In the genomic region with DNA sequence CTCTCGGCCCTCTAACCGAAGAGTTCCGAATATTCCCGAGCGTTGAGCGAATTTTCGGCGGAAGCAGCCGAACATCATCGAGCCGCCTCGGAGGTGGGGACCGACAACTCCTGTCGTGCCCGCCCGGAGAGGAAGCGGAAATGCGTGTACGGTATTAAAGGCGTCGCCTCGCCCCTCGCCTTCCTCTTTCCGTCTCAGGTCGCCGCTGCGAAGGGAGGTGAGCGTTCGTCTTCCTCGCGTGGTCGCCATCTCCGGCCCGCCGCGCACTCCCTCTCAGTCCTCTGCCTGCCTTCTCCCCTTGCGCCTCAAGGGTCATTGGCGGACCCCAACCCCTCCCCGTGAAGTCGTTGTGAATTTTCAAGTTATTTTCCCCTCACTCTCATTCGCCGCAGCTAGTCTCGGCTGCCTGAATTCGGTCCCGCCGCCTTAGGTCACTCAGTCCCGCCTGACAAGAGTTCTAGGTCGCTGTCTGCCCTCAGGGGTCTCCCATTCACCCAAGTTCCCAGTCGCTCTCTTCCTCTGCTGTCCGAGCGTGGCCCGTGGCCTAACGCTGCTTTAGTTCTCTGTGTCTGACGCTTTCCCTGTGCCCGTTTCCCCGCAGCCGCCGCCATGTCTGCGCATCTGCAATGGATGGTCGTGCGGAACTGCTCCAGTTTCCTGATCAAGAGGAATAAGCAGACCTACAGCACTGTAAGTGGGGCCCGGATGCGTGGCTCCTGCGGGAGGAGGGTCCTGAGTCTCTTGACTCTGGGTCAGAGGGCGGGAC, we compare ENCODE assay signal across 1 cellular context.
TF ChIP-seq lines count a peak whose summit lies in the region.

A gene (plus strand): TSS at position 184 of the 766 bp plus-strand sequence. CDS start 426 bp downstream, at position 610.

TF ChIP-seq in H1, 55 proteins besides CTCF, POLR2A, EP300 and RAD21 (continued from another document):
- TF ChIP-seq JUND (IDR thresholded peaks at IDR 0.05; ENCODE audit: low read length) (no peak), JUN (IDR thresholded peaks at IDR 0.05; ENCODE audit: low read depth, low read length) (no peak), ZNF274 (IDR thresholded peaks at IDR 0.05; ENCODE audit: borderline replicate concordance, extremely low read depth, low read length) (no peak), RBBP5 (IDR thresholded peaks at IDR 0.05; ENCODE audit: borderline replicate concordance, low read depth, low read length) (no peak), PHF8 (conservative IDR thresholded peaks at IDR 0.05; ENCODE audit: low read depth, low read length) (peak; percentile 85), CBX5 (IDR thresholded peaks at IDR 0.05; ENCODE audit: low read depth, low read length) (no peak), RFX5 (IDR thresholded peaks at IDR 0.05; ENCODE audit: borderline replicate concordance, low read depth, low read length) (0 out of 2 replicates have a peak, but pooled peaks have one; percentile 4), RNF2 (IDR thresholded peaks at IDR 0.05; ENCODE audit: borderline replicate concordance, low read depth, low read length, missing control alignments, poor library complexity, severe bottlenecking) (no peak), KDM1A (IDR thresholded peaks at IDR 0.05; ENCODE audit: borderline replicate concordance, low read length) (no peak), SRF (IDR thresholded peaks at IDR 0.05; ENCODE audit: low read depth, low read length) (no peak), SIN3A (conservative IDR thresholded peaks at IDR 0.05 in 1 of 2, IDR thresholded peaks at IDR 0.05 in 1 of 2; ENCODE audit: low read depth in 1 of 2, low read length in 2 of 2) (peak in 1 of 2 experiments; percentile 85; a peak in 2 of 4 replicates), FOSL1 (IDR thresholded peaks at IDR 0.05; ENCODE audit: insufficient read depth, low read depth, low read length) (no peak), TBP (IDR thresholded peaks at IDR 0.05; ENCODE audit: low read depth, low read length) (peak; percentile 98), NRF1 (IDR thresholded peaks at IDR 0.05; ENCODE audit: low read depth, low read length) (no peak; the same call in 1 of the 2 replicates), CREB1 (IDR thresholded peaks at IDR 0.05) (peak; percentile 85), HDAC2 (IDR thresholded peaks at IDR 0.05; ENCODE audit: borderline replicate concordance in 1 of 2, low read depth in 2 of 2, low read length in 2 of 2) (no peak; a peak in 1 of 4 replicates), TEAD4 (IDR thresholded peaks at IDR 0.05; ENCODE audit: low read depth, low read length) (no peak), EGR1 (IDR thresholded peaks at IDR 0.05; ENCODE audit: borderline replicate concordance, low read depth, low read length) (no peak), SP1 (IDR thresholded peaks at IDR 0.05; ENCODE audit: low read depth, low read length) (no peak), MAFK (IDR thresholded peaks at IDR 0.05; ENCODE audit: low read depth, low read length) (no peak), CEBPB (IDR thresholded peaks at IDR 0.05; ENCODE audit: low read depth, low read length) (no peak), POU5F1 (IDR thresholded peaks at IDR 0.05; ENCODE audit: low read depth, low read length) (no peak), KDM5A (IDR thresholded peaks at IDR 0.05; ENCODE audit: low read length) (no peak; the same call in 1 of the 2 replicates), EZH2 (IDR thresholded peaks at IDR 0.05; ENCODE audit: low read depth, low read length, severe bottlenecking) (no peak), TCF12 (IDR thresholded peaks at IDR 0.05; ENCODE audit: low read depth, low read length) (no peak), BACH1 (IDR thresholded peaks at IDR 0.05; ENCODE audit: low read length) (no peak), POLR2AphosphoS5 (IDR thresholded peaks at IDR 0.05; ENCODE audit: low read depth, low read length) (peak; percentile 100), YY1 (IDR thresholded peaks at IDR 0.05; ENCODE audit: low read depth, low read length) (no peak), SAP30 (IDR thresholded peaks at IDR 0.05; ENCODE audit: insufficient read depth, insufficient replicate concordance, low read length) (peak; percentile 93), GABPA (IDR thresholded peaks at IDR 0.05; ENCODE audit: borderline replicate concordance, insufficient read depth, low read length) (peak; percentile 83; the same call in 1 of the 2 replicates), HDAC6 (IDR thresholded peaks at IDR 0.05; ENCODE audit: low read depth, low read length) (no peak), ASH2L (IDR thresholded peaks at IDR 0.05; ENCODE audit: low read length) (peak; percentile 23), TAF7 (optimal IDR thresholded peaks at IDR 0.05; ENCODE audit: borderline replicate concordance, low read depth, low read length) (peak; percentile 97), NANOG (IDR thresholded peaks at IDR 0.05; ENCODE audit: insufficient read depth, low read depth, low read length, poor library complexity, severe bottlenecking) (no peak), CTBP2 (IDR thresholded peaks at IDR 0.05; ENCODE audit: borderline replicate concordance, insufficient read depth, insufficient read length, low read length) (no peak), BCL11A (IDR thresholded peaks at IDR 0.05; ENCODE audit: low read depth in 2 of 2, low read length in 2 of 2) (no peak), CBX8 (IDR thresholded peaks at IDR 0.05; ENCODE audit: borderline replicate concordance, low read depth, low read length) (no peak), CHD1 (IDR thresholded peaks at IDR 0.05; ENCODE audit: low read depth, low read length) (no peak), SP4 (IDR thresholded peaks at IDR 0.05; ENCODE audit: low read length) (no peak), KDM4A (IDR thresholded peaks at IDR 0.05; ENCODE audit: low read depth, low read length, severe bottlenecking) (peak; percentile 37), CHD2 (IDR thresholded peaks at IDR 0.05; ENCODE audit: low read length) (no peak), RXRA (IDR thresholded peaks at IDR 0.05; ENCODE audit: insufficient read depth, low read depth, low read length) (no peak), SIRT6 (IDR thresholded peaks at IDR 0.05; ENCODE audit: low read length) (no peak), SIX5 (IDR thresholded peaks at IDR 0.05; ENCODE audit: low read depth, low read length) (no peak), BRCA1 (IDR thresholded peaks at IDR 0.05; ENCODE audit: low read depth, low read length) (no peak), SP2 (IDR thresholded peaks at IDR 0.05; ENCODE audit: low read length) (no peak), GTF2F1 (IDR thresholded peaks at IDR 0.05; ENCODE audit: borderline replicate concordance, low read depth, low read length) (peak; percentile 89)
- TF ChIP-seq, protein P1, sequence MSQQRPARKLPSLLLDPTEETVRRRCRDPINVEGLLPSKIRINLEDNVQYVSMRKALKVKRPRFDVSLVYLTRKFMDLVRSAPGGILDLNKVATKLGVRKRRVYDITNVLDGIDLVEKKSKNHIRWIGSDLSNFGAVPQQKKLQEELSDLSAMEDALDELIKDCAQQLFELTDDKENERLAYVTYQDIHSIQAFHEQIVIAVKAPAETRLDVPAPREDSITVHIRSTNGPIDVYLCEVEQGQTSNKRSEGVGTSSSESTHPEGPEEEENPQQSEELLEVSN (IDR thresholded peaks at IDR 0.05): no peak
- TF ChIP-seq, protein P2, sequence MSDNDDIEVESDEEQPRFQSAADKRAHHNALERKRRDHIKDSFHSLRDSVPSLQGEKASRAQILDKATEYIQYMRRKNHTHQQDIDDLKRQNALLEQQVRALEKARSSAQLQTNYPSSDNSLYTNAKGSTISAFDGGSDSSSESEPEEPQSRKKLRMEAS (IDR thresholded peaks at IDR 0.05): peak; percentile 64
- TF ChIP-seq, protein P3, sequence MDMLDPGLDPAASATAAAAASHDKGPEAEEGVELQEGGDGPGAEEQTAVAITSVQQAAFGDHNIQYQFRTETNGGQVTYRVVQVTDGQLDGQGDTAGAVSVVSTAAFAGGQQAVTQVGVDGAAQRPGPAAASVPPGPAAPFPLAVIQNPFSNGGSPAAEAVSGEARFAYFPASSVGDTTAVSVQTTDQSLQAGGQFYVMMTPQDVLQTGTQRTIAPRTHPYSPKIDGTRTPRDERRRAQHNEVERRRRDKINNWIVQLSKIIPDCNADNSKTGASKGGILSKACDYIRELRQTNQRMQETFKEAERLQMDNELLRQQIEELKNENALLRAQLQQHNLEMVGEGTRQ (IDR thresholded peaks at IDR 0.05; ENCODE audit: low read length): no peak
- TF ChIP-seq, protein P4, sequence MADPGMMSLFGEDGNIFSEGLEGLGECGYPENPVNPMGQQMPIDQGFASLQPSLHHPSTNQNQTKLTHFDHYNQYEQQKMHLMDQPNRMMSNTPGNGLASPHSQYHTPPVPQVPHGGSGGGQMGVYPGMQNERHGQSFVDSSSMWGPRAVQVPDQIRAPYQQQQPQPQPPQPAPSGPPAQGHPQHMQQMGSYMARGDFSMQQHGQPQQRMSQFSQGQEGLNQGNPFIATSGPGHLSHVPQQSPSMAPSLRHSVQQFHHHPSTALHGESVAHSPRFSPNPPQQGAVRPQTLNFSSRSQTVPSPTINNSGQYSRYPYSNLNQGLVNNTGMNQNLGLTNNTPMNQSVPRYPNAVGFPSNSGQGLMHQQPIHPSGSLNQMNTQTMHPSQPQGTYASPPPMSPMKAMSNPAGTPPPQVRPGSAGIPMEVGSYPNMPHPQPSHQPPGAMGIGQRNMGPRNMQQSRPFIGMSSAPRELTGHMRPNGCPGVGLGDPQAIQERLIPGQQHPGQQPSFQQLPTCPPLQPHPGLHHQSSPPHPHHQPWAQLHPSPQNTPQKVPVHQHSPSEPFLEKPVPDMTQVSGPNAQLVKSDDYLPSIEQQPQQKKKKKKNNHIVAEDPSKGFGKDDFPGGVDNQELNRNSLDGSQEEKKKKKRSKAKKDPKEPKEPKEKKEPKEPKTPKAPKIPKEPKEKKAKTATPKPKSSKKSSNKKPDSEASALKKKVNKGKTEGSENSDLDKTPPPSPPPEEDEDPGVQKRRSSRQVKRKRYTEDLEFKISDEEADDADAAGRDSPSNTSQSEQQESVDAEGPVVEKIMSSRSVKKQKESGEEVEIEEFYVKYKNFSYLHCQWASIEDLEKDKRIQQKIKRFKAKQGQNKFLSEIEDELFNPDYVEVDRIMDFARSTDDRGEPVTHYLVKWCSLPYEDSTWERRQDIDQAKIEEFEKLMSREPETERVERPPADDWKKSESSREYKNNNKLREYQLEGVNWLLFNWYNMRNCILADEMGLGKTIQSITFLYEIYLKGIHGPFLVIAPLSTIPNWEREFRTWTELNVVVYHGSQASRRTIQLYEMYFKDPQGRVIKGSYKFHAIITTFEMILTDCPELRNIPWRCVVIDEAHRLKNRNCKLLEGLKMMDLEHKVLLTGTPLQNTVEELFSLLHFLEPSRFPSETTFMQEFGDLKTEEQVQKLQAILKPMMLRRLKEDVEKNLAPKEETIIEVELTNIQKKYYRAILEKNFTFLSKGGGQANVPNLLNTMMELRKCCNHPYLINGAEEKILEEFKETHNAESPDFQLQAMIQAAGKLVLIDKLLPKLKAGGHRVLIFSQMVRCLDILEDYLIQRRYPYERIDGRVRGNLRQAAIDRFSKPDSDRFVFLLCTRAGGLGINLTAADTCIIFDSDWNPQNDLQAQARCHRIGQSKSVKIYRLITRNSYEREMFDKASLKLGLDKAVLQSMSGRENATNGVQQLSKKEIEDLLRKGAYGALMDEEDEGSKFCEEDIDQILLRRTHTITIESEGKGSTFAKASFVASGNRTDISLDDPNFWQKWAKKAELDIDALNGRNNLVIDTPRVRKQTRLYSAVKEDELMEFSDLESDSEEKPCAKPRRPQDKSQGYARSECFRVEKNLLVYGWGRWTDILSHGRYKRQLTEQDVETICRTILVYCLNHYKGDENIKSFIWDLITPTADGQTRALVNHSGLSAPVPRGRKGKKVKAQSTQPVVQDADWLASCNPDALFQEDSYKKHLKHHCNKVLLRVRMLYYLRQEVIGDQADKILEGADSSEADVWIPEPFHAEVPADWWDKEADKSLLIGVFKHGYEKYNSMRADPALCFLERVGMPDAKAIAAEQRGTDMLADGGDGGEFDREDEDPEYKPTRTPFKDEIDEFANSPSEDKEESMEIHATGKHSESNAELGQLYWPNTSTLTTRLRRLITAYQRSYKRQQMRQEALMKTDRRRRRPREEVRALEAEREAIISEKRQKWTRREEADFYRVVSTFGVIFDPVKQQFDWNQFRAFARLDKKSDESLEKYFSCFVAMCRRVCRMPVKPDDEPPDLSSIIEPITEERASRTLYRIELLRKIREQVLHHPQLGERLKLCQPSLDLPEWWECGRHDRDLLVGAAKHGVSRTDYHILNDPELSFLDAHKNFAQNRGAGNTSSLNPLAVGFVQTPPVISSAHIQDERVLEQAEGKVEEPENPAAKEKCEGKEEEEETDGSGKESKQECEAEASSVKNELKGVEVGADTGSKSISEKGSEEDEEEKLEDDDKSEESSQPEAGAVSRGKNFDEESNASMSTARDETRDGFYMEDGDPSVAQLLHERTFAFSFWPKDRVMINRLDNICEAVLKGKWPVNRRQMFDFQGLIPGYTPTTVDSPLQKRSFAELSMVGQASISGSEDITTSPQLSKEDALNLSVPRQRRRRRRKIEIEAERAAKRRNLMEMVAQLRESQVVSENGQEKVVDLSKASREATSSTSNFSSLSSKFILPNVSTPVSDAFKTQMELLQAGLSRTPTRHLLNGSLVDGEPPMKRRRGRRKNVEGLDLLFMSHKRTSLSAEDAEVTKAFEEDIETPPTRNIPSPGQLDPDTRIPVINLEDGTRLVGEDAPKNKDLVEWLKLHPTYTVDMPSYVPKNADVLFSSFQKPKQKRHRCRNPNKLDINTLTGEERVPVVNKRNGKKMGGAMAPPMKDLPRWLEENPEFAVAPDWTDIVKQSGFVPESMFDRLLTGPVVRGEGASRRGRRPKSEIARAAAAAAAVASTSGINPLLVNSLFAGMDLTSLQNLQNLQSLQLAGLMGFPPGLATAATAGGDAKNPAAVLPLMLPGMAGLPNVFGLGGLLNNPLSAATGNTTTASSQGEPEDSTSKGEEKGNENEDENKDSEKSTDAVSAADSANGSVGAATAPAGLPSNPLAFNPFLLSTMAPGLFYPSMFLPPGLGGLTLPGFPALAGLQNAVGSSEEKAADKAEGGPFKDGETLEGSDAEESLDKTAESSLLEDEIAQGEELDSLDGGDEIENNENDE (IDR thresholded peaks at IDR 0.05; ENCODE audit: insufficient replicate concordance, low read length): no peak
- TF ChIP-seq, protein P5, sequence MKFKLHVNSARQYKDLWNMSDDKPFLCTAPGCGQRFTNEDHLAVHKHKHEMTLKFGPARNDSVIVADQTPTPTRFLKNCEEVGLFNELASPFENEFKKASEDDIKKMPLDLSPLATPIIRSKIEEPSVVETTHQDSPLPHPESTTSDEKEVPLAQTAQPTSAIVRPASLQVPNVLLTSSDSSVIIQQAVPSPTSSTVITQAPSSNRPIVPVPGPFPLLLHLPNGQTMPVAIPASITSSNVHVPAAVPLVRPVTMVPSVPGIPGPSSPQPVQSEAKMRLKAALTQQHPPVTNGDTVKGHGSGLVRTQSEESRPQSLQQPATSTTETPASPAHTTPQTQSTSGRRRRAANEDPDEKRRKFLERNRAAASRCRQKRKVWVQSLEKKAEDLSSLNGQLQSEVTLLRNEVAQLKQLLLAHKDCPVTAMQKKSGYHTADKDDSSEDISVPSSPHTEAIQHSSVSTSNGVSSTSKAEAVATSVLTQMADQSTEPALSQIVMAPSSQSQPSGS (IDR thresholded peaks at IDR 0.05; ENCODE audit: low read length): no peak
- TF ChIP-seq, protein P6, sequence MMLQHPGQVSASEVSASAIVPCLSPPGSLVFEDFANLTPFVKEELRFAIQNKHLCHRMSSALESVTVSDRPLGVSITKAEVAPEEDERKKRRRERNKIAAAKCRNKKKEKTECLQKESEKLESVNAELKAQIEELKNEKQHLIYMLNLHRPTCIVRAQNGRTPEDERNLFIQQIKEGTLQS (IDR thresholded peaks at IDR 0.05; ENCODE audit: insufficient read depth, low read depth, low read length): no peak
